1 cellular context compared by ENCODE assay signal in the genomic region with DNA sequence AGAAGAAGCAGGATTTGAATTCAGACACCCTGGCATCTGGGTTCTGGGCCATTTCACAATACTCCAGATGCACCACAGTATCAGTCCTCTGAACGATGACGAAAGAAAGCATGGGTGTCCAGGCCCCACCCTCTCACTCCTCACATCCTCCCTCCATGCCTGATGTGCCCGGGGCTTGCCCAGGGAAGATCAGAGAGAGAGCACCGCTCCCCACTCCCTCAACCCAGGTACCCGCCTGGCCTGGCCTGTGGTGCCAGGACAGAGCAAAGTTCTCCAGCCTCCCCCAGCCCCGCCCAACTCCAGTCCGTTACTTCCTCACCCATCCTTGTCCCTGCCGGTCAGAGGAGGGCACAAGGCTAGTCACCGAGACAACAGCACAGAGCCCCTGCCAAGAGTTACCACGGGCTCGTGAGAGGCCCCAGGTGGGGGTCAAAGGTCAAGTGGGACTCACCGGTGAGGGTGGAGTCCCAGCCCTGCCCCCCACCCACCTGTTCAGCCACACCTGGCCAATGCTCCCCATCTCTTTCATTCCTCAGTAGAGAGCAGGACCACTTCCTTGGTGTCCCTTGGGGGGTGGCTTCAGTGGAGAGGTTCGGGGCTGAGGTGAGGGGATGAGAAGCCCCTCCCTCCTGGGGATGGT.
A peak's percentile ranks its signal among the peaks of the same experiment; 100 is the strongest.
TF ChIP-seq lines count a peak whose summit lies in the region.

No MANE protein-coding gene starts in this region.

TF ChIP-seq in HepG2, 621 proteins besides CTCF, POLR2A, EP300 and RAD21 (continues in another document):
- TF ChIP-seq, protein P1, sequence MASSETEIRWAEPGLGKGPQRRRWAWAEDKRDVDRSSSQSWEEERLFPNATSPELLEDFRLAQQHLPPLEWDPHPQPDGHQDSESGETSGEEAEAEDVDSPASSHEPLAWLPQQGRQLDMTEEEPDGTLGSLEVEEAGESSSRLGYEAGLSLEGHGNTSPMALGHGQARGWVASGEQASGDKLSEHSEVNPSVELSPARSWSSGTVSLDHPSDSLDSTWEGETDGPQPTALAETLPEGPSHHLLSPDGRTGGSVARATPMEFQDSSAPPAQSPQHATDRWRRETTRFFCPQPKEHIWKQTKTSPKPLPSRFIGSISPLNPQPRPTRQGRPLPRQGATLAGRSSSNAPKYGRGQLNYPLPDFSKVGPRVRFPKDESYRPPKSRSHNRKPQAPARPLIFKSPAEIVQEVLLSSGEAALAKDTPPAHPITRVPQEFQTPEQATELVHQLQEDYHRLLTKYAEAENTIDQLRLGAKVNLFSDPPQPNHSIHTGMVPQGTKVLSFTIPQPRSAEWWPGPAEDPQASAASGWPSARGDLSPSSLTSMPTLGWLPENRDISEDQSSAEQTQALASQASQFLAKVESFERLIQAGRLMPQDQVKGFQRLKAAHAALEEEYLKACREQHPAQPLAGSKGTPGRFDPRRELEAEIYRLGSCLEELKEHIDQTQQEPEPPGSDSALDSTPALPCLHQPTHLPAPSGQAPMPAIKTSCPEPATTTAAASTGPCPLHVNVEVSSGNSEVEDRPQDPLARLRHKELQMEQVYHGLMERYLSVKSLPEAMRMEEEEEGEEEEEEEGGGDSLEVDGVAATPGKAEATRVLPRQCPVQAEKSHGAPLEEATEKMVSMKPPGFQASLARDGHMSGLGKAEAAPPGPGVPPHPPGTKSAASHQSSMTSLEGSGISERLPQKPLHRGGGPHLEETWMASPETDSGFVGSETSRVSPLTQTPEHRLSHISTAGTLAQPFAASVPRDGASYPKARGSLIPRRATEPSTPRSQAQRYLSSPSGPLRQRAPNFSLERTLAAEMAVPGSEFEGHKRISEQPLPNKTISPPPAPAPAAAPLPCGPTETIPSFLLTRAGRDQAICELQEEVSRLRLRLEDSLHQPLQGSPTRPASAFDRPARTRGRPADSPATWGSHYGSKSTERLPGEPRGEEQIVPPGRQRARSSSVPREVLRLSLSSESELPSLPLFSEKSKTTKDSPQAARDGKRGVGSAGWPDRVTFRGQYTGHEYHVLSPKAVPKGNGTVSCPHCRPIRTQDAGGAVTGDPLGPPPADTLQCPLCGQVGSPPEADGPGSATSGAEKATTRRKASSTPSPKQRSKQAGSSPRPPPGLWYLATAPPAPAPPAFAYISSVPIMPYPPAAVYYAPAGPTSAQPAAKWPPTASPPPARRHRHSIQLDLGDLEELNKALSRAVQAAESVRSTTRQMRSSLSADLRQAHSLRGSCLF (CRISPR knock-in tag; IDR thresholded peaks at IDR 0.05; ENCODE audit: borderline replicate concordance): no peak
- TF ChIP-seq HDAC2 (CRISPR knock-in tag; IDR thresholded peaks at IDR 0.05): peak; percentile 70; the same call in 1 of the 2 replicates
- TF ChIP-seq, protein P2, sequence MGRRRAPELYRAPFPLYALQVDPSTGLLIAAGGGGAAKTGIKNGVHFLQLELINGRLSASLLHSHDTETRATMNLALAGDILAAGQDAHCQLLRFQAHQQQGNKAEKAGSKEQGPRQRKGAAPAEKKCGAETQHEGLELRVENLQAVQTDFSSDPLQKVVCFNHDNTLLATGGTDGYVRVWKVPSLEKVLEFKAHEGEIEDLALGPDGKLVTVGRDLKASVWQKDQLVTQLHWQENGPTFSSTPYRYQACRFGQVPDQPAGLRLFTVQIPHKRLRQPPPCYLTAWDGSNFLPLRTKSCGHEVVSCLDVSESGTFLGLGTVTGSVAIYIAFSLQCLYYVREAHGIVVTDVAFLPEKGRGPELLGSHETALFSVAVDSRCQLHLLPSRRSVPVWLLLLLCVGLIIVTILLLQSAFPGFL (CRISPR knock-in tag; IDR thresholded peaks at IDR 0.05): no peak
- TF ChIP-seq SAP130 (CRISPR knock-in tag; IDR thresholded peaks at IDR 0.05; ENCODE audit: low read depth): peak; percentile 47
- peak; percentile 78 for TF ChIP-seq CEBPG (CRISPR knock-in tag; IDR thresholded peaks at IDR 0.05)
- peak; percentile 36 for TF ChIP-seq ZNF263 (CRISPR knock-in tag; IDR thresholded peaks at IDR 0.05)
- TF ChIP-seq MIER2 (CRISPR knock-in tag; IDR thresholded peaks at IDR 0.05): no peak
- TF ChIP-seq NR2F1 (CRISPR knock-in tag; IDR thresholded peaks at IDR 0.05): peak in 1 of 2 experiments; percentile 61; a peak in 1 of 4 replicates
- TF ChIP-seq ZNF121 (CRISPR knock-in tag; IDR thresholded peaks at IDR 0.05): peak; percentile 51; the same call in 1 of the 2 replicates
- 0 out of 2 replicates have a peak, but pooled peaks have one; percentile 23 for TF ChIP-seq ZBTB7B (CRISPR knock-in tag; IDR thresholded peaks at IDR 0.05)
- TF ChIP-seq HMG20B (CRISPR knock-in tag; conservative IDR thresholded peaks at IDR 0.05): 0 out of 2 replicates have a peak, but pooled peaks have one; percentile 9
- TF ChIP-seq, protein P3, sequence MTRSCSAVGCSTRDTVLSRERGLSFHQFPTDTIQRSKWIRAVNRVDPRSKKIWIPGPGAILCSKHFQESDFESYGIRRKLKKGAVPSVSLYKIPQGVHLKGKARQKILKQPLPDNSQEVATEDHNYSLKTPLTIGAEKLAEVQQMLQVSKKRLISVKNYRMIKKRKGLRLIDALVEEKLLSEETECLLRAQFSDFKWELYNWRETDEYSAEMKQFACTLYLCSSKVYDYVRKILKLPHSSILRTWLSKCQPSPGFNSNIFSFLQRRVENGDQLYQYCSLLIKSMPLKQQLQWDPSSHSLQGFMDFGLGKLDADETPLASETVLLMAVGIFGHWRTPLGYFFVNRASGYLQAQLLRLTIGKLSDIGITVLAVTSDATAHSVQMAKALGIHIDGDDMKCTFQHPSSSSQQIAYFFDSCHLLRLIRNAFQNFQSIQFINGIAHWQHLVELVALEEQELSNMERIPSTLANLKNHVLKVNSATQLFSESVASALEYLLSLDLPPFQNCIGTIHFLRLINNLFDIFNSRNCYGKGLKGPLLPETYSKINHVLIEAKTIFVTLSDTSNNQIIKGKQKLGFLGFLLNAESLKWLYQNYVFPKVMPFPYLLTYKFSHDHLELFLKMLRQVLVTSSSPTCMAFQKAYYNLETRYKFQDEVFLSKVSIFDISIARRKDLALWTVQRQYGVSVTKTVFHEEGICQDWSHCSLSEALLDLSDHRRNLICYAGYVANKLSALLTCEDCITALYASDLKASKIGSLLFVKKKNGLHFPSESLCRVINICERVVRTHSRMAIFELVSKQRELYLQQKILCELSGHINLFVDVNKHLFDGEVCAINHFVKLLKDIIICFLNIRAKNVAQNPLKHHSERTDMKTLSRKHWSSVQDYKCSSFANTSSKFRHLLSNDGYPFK (CRISPR knock-in tag; IDR thresholded peaks at IDR 0.05; ENCODE audit: borderline replicate concordance): 0 out of 2 replicates have a peak, but pooled peaks have one; percentile 27
- peak; percentile 5; the same call in 1 of the 2 replicates for TF ChIP-seq BHLHE40 (IDR thresholded peaks at IDR 0.05; ENCODE audit: low read length)
- TF ChIP-seq AGO2 (optimal IDR thresholded peaks at IDR 0.05; ENCODE audit: low read depth, low read length): peak; percentile 49
- TF ChIP-seq ARNT2 (CRISPR knock-in tag; IDR thresholded peaks at IDR 0.05; ENCODE audit: low read depth): no peak
- TF ChIP-seq, protein P4, sequence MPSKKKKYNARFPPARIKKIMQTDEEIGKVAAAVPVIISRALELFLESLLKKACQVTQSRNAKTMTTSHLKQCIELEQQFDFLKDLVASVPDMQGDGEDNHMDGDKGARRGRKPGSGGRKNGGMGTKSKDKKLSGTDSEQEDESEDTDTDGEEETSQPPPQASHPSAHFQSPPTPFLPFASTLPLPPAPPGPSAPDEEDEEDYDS (CRISPR knock-in tag; IDR thresholded peaks at IDR 0.05): no peak
- 0 out of 2 replicates have a peak, but pooled peaks have one; percentile 51 for TF ChIP-seq ZNF501 (CRISPR knock-in tag; IDR thresholded peaks at IDR 0.05)
- TF ChIP-seq TGIF2 (CRISPR knock-in tag; IDR thresholded peaks at IDR 0.05): peak; percentile 57; the same call in 1 of the 2 replicates
- peak; percentile 23; the same call in 1 of the 2 replicates for TF ChIP-seq ELF3 (CRISPR knock-in tag; IDR thresholded peaks at IDR 0.05)
- peak; percentile 13 for TF ChIP-seq TEAD3 (CRISPR knock-in tag; optimal IDR thresholded peaks at IDR 0.05; ENCODE audit: borderline replicate concordance)
- TF ChIP-seq HNF4A (CRISPR knock-in tag; IDR thresholded peaks at IDR 0.05): peak; percentile 77
- 0 out of 2 replicates have a peak, but pooled peaks have one; percentile 25 for TF ChIP-seq ZNF224 (CRISPR knock-in tag; IDR thresholded peaks at IDR 0.05)
- 0 out of 2 replicates have a peak, but pooled peaks have one; percentile 24 for TF ChIP-seq SP5 (CRISPR knock-in tag; IDR thresholded peaks at IDR 0.05; ENCODE audit: borderline replicate concordance, low read depth)
- TF ChIP-seq, protein P5, sequence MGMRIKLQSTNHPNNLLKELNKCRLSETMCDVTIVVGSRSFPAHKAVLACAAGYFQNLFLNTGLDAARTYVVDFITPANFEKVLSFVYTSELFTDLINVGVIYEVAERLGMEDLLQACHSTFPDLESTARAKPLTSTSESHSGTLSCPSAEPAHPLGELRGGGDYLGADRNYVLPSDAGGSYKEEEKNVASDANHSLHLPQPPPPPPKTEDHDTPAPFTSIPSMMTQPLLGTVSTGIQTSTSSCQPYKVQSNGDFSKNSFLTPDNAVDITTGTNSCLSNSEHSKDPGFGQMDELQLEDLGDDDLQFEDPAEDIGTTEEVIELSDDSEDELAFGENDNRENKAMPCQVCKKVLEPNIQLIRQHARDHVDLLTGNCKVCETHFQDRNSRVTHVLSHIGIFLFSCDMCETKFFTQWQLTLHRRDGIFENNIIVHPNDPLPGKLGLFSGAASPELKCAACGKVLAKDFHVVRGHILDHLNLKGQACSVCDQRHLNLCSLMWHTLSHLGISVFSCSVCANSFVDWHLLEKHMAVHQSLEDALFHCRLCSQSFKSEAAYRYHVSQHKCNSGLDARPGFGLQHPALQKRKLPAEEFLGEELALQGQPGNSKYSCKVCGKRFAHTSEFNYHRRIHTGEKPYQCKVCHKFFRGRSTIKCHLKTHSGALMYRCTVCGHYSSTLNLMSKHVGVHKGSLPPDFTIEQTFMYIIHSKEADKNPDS (CRISPR knock-in tag; IDR thresholded peaks at IDR 0.05): no peak
- TF ChIP-seq XRCC5 (optimal IDR thresholded peaks at IDR 0.05; ENCODE audit: low read length): peak; percentile 15
- no peak for TF ChIP-seq CREB1 (IDR thresholded peaks at IDR 0.05)
- 0 out of 2 replicates have a peak, but pooled peaks have one; percentile 39 for TF ChIP-seq CREB1 (CRISPR knock-in tag; IDR thresholded peaks at IDR 0.05)
- peak; percentile 98 for TF ChIP-seq HNRNPL (IDR thresholded peaks at IDR 0.05; ENCODE audit: low read depth, low read length)
- TF ChIP-seq ZNF570 (CRISPR knock-in tag; IDR thresholded peaks at IDR 0.05; ENCODE audit: borderline replicate concordance): no peak
- TF ChIP-seq CEBPB (IDR thresholded peaks at IDR 0.05; ENCODE audit: borderline replicate concordance, low read depth, low read length): peak; percentile 92
- 0 out of 2 replicates have a peak, but pooled peaks have one; percentile 6 for TF ChIP-seq KLF6 (CRISPR knock-in tag; IDR thresholded peaks at IDR 0.05)
- TF ChIP-seq, protein P6, sequence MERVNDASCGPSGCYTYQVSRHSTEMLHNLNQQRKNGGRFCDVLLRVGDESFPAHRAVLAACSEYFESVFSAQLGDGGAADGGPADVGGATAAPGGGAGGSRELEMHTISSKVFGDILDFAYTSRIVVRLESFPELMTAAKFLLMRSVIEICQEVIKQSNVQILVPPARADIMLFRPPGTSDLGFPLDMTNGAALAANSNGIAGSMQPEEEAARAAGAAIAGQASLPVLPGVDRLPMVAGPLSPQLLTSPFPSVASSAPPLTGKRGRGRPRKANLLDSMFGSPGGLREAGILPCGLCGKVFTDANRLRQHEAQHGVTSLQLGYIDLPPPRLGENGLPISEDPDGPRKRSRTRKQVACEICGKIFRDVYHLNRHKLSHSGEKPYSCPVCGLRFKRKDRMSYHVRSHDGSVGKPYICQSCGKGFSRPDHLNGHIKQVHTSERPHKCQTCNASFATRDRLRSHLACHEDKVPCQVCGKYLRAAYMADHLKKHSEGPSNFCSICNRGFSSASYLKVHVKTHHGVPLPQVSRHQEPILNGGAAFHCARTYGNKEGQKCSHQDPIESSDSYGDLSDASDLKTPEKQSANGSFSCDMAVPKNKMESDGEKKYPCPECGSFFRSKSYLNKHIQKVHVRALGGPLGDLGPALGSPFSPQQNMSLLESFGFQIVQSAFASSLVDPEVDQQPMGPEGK (CRISPR knock-in tag; IDR thresholded peaks at IDR 0.05): peak; percentile 78
- TF ChIP-seq FOSL2 (CRISPR knock-in tag; IDR thresholded peaks at IDR 0.05): peak; percentile 49; the same call in 1 of the 2 replicates
- 0 out of 2 replicates have a peak, but pooled peaks have one; percentile 33 for TF ChIP-seq HES4 (CRISPR knock-in tag; IDR thresholded peaks at IDR 0.05; ENCODE audit: borderline replicate concordance)
- 0 out of 2 replicates have a peak, but pooled peaks have one; percentile 27 for TF ChIP-seq ZBTB21 (CRISPR knock-in tag; IDR thresholded peaks at IDR 0.05)
- TF ChIP-seq DNMT1 (CRISPR knock-in tag; IDR thresholded peaks at IDR 0.05): no peak
- 0 out of 2 replicates have a peak, but pooled peaks have one; percentile 28 for TF ChIP-seq ZNF589 (CRISPR knock-in tag; conservative IDR thresholded peaks at IDR 0.05)
- 0 out of 2 replicates have a peak, but pooled peaks have one; percentile 33 for TF ChIP-seq ZNF350 (CRISPR knock-in tag; IDR thresholded peaks at IDR 0.05; ENCODE audit: borderline replicate concordance, low read depth)
- peak; percentile 12; the same call in 1 of the 2 replicates for TF ChIP-seq ZNF441 (CRISPR knock-in tag; IDR thresholded peaks at IDR 0.05; ENCODE audit: borderline replicate concordance)
- TF ChIP-seq, protein P7, sequence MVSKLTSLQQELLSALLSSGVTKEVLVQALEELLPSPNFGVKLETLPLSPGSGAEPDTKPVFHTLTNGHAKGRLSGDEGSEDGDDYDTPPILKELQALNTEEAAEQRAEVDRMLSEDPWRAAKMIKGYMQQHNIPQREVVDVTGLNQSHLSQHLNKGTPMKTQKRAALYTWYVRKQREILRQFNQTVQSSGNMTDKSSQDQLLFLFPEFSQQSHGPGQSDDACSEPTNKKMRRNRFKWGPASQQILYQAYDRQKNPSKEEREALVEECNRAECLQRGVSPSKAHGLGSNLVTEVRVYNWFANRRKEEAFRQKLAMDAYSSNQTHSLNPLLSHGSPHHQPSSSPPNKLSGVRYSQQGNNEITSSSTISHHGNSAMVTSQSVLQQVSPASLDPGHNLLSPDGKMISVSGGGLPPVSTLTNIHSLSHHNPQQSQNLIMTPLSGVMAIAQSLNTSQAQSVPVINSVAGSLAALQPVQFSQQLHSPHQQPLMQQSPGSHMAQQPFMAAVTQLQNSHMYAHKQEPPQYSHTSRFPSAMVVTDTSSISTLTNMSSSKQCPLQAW (CRISPR knock-in tag; IDR thresholded peaks at IDR 0.05): peak; percentile 67; the same call in 1 of the 2 replicates
- peak; percentile 19; the same call in 1 of the 2 replicates for TF ChIP-seq POLR2G (IDR thresholded peaks at IDR 0.05; ENCODE audit: low read depth, low read length)
- peak; percentile 33; the same call in 1 of the 2 replicates for TF ChIP-seq GABPB1 (CRISPR knock-in tag; IDR thresholded peaks at IDR 0.05)
- TF ChIP-seq, protein P8, sequence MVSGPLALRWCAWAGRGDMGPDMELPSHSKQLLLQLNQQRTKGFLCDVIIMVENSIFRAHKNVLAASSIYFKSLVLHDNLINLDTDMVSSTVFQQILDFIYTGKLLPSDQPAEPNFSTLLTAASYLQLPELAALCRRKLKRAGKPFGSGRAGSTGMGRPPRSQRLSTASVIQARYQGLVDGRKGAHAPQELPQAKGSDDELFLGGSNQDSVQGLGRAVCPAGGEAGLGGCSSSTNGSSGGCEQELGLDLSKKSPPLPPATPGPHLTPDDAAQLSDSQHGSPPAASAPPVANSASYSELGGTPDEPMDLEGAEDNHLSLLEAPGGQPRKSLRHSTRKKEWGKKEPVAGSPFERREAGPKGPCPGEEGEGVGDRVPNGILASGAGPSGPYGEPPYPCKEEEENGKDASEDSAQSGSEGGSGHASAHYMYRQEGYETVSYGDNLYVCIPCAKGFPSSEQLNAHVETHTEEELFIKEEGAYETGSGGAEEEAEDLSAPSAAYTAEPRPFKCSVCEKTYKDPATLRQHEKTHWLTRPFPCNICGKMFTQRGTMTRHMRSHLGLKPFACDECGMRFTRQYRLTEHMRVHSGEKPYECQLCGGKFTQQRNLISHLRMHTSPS (CRISPR knock-in tag; IDR thresholded peaks at IDR 0.05; ENCODE audit: low read depth): peak; percentile 98
